ENCODE assay signal across 22 cellular contexts in the genomic region with DNA sequence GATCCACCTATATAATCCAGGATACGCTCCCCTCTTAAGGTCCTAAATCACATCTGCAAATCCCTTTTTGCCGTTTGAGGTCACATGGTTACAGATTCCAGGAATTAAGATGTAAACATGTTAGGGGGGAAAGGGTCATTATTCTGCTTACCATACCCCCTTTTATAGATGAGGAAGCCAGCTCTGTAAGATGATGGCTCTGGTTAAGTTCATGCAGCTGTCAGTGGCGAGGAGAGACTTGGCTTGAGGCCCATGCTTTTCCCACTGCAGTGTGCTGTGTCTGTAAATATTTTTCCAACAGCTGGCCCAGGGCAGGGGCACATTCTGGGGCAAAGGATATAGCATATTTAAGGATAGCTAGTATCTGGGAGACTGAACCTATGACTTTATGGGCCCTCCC.
DNase-seq lines count a peak whose midpoint lies in the region; ATAC-seq and TF ChIP-seq lines count a peak whose summit lies in the region.
"Had no signal": no experiment of that assay in that cellular context is flagged by ENCODE, and none has a peak within 500 bp of the region (broad histone marks: within the 10 kb centered on the region; RNA-seq: fewer than 3 reads in every experiment).

No MANE protein-coding gene starts in this region.

- H3K9me3 ChIP-seq in sigmoid colon = no peaks in the 10 kb centered on the region
- H3K9me3 ChIP-seq in T-helper 17 cell (ENCODE audit: control insufficient read depth, low read length, poor library complexity, severe bottlenecking) = no peaks in the 10 kb centered on the region
- H3K9me3 ChIP-seq: neutrophil, upper lobe of left lung had no signal

- 51 to 61% methylated on average over 3 of the region's 3 CpGs for WGBS in sigmoid colon, 2 donors

- H3K27ac Mint-ChIP-seq in T-helper 17 cell = no peak overlapping the region
- H3K27ac Mint-ChIP-seq: activated naive CD8-positive, alpha-beta T cell treated with anti-CD3 and anti-CD28 coated beads for 36 hours; stimulated activated effector memory CD8-positive, alpha-beta T cell treated with anti-CD3 and anti-CD28 coated beads, Interleukin-12 subunit alpha, Interleukin-12 subunit beta, amount 100 ng/mL, for 72 hours had no signal

- peak in 1 of 4 donors; percentile 17 for TF ChIP-seq EP300 in sigmoid colon (IDR thresholded peaks at IDR 0.05)

- H3K4me1 Mint-ChIP-seq in T-helper 17 cell = no peaks in the 10 kb centered on the region
- H3K4me1 Mint-ChIP-seq: central memory CD8-positive, alpha-beta T cell; stimulated activated effector memory CD8-positive, alpha-beta T cell treated with anti-CD3 and anti-CD28 coated beads, Interleukin-12 subunit alpha, Interleukin-12 subunit beta, amount 100 ng/mL, for 72 hours had no signal

- no peak for TF ChIP-seq CTCF in sigmoid colon (IDR thresholded peaks at IDR 0.05)

- no peaks in the 10 kb centered on the region for H3K27me3 Mint-ChIP-seq in T-helper 17 cell
- H3K27me3 Mint-ChIP-seq: activated naive CD8-positive, alpha-beta T cell treated with anti-CD3 and anti-CD28 coated beads for 36 hours; central memory CD8-positive, alpha-beta T cell had no signal

- TF ChIP-seq POLR2A in sigmoid colon (IDR thresholded peaks at IDR 0.05) = no peak

- no peaks in the 10 kb centered on the region for H3K36me3 Mint-ChIP-seq in T-helper 17 cell (ENCODE audit: low read depth)
- H3K36me3 Mint-ChIP-seq: activated naive CD8-positive, alpha-beta T cell treated with anti-CD3 and anti-CD28 coated beads for 36 hours; stimulated activated effector memory CD8-positive, alpha-beta T cell treated with anti-CD3 and anti-CD28 coated beads, Interleukin-12 subunit alpha, Interleukin-12 subunit beta, amount 100 ng/mL, for 72 hours had no signal

- H3K36me3 ChIP-seq in sigmoid colon = no peaks in the 10 kb centered on the region
- H3K36me3 ChIP-seq: neutrophil, upper lobe of left lung had no signal

- ATAC-seq in left colon = peak; percentile 39
- no peak for ATAC-seq in T-helper 17 cell
- no peak for ATAC-seq in GM21360 (IDR thresholded peaks at IDR 0.05; ENCODE audit: unreplicated experiment)
- ATAC-seq: stimulated activated effector memory CD8-positive, alpha-beta T cell treated with anti-CD3 and anti-CD28 coated beads, Interleukin-12 subunit alpha, Interleukin-12 subunit beta, amount 100 ng/mL, for 72 hours had no signal

- DNase-seq in DMS53 (lab: John Stamatoyannopoulos, UW) = peak; percentile 24
- DNase-seq in DMS53 treated with DMSO at 0.1 percent for 48 hours (lab: John Stamatoyannopoulos, UW; ENCODE audit: unreplicated experiment) = no peak
- peak; percentile 33 to 57 for DNase-seq in dermis microvascular lymphatic vessel endothelial cell (ENCODE audit: low read depth in 2 of 2)
- peak; percentile 27 to 37 for DNase-seq in left colon
- DNase-seq in sigmoid colon = peak; percentile 81
- no peak for DNase-seq in T-helper 17 cell
- DNase-seq in caudate nucleus (lab: John Stamatoyannopoulos, UW) = no peak
- DNase-seq: activated CD4-positive, alpha-beta T cell treated with anti-CD3 and anti-CD28 coated beads, Interleukin-2, amount 50 U/mL, for 48 hours; activated naive CD8-positive, alpha-beta T cell treated with anti-CD3 and anti-CD28 coated beads for 36 hours; activated T-cell treated with anti-CD3 and anti-CD28 coated beads, Interleukin-2, amount 50 U/mL, for 48 hours; C1 segment of cervical spinal cord; EL; NCI-H1417 treated with DMSO at 0.1 percent for 48 hours; NCI-H226; upper lobe of left lung had no signal

- no peak overlapping the region for H3K4me3 ChIP-seq in sigmoid colon
- H3K4me3 ChIP-seq: lung, upper lobe of left lung had no signal

- H3K4me3 Mint-ChIP-seq in T-helper 17 cell = no peak overlapping the region
- H3K4me3 Mint-ChIP-seq: activated naive CD8-positive, alpha-beta T cell treated with anti-CD3 and anti-CD28 coated beads for 36 hours; central memory CD8-positive, alpha-beta T cell; stimulated activated effector memory CD8-positive, alpha-beta T cell treated with anti-CD3 and anti-CD28 coated beads, Interleukin-12 subunit alpha, Interleukin-12 subunit beta, amount 100 ng/mL, for 72 hours had no signal

- intact Hi-C loops in left colon (cut with DNase I, micrococcal nuclease) = no loop called here
- intact Hi-C loops in sigmoid colon (cut with DNase I) = no loop called here

- peaks cover 0 to 31% (median 22%) of the 10 kb centered on the region in 4 donors for H3K4me1 ChIP-seq in sigmoid colon
- H3K4me1 ChIP-seq: upper lobe of left lung had no signal

- H3K27me3 ChIP-seq in sigmoid colon = no peaks in the 10 kb centered on the region
- H3K27me3 ChIP-seq: neutrophil, upper lobe of left lung had no signal

- H3K27ac ChIP-seq in sigmoid colon (peak overlapping the region in 3 of 4 donors; percentile 55 to 76 (median 68)), caudate nucleus (ENCODE audit: low read depth, low read length) (no peak overlapping the region)
- H3K27ac ChIP-seq: 22Rv1, KMS-11, neutrophil, upper lobe of left lung had no signal

Comparison
In these comparisons a context has a peak if more than half of its experiments do, and no peak if none do; other contexts are left out.
1. DNase-seq: peak in DMS53 (single experiment), dermis microvascular lymphatic vessel endothelial cell (2 of 2), left colon (2 of 2) and sigmoid colon (single experiment); none in DMS53 treated with DMSO at 0.1 percent for 48 hours (single experiment), T-helper 17 cell (0 of 3) and caudate nucleus (0 of 61).